6 cellular contexts compared by ENCODE assay signal in genomic region chr17:4998666-4999428, GRCh38. TPM values are rescaled to one million over a fixed set of nuclear protein-coding genes. Genes with fewer than 3 reads are reported as not detected.
DNase-seq lines count a peak whose midpoint lies in the region; ATAC-seq and TF ChIP-seq lines count a peak whose summit lies in the region.

No MANE protein-coding gene starts in this region.

- H3K36me3 ChIP-seq in GM06990 (ENCODE audit: control insufficient read depth, insufficient read depth, low read length), result peaks cover 21% of the 10 kb centered on the region

- H3K9me3 Mint-ChIP-seq in activated CD8-positive, alpha-beta T cell treated with anti-CD3 and anti-CD28 coated beads for 36 hours, result no peaks in the 10 kb centered on the region

- peak overlapping the region; percentile 79 for H3K4me3 Mint-ChIP-seq in activated CD8-positive, alpha-beta T cell treated with anti-CD3 and anti-CD28 coated beads for 36 hours

- H3K27me3 Mint-ChIP-seq in activated CD8-positive, alpha-beta T cell treated with anti-CD3 and anti-CD28 coated beads for 36 hours, result peaks cover 1% of the 10 kb centered on the region

- TF ChIP-seq CTCF in GM06990 (IDR thresholded peaks at IDR 0.05; ENCODE audit: insufficient read depth, low read length, poor library complexity, severe bottlenecking), result no peak
- TF ChIP-seq CTCF in activated CD8-positive, alpha-beta T cell treated with anti-CD3 and anti-CD28 coated beads for 36 hours (IDR thresholded peaks at IDR 0.05), result no peak
- no peak for TF ChIP-seq CTCF in lower leg skin (IDR thresholded peaks at IDR 0.05)

- H3K4me1 Mint-ChIP-seq in activated CD8-positive, alpha-beta T cell treated with anti-CD3 and anti-CD28 coated beads for 36 hours (ENCODE audit: low read depth), result peaks cover 17% of the 10 kb centered on the region

- H3K27ac Mint-ChIP-seq in activated CD8-positive, alpha-beta T cell treated with anti-CD3 and anti-CD28 coated beads for 36 hours, result no peak overlapping the region

- H3K27me3 ChIP-seq in GM06990 (replicated peaks; ENCODE audit: control insufficient read depth, insufficient read depth, low read length), result no peaks in the 10 kb centered on the region

- no peak for DNase-seq in GM06990 (ENCODE audit: extremely low read depth, insufficient read length)
- DNase-seq in activated CD8-positive, alpha-beta T cell treated with anti-CD3 and anti-CD28 coated beads for 36 hours, result peak; percentile 32
- DNase-seq in lower leg skin (ENCODE audit: low spot score in 2 of 2), result peak; percentile 22 to 87
- DNase-seq in OCI-M1 (lab: John Stamatoyannopoulos, UW), result no peak
- DNase-seq in NOMO-1 treated with DMSO at 0.1 percent for 48 hours (lab: John Stamatoyannopoulos, UW; ENCODE audit: unreplicated experiment), result no peak

- POLR2A ChIA-PET in activated CD8-positive, alpha-beta T cell treated with anti-CD3 and anti-CD28 coated beads for 36 hours (lab: Charles Lee), result interaction anchor here (0.9 to 1.7 kb wide), 4 partner anchors 13 to 58 kb away, joined by 3 to 7 read pairs (median 6); partner anchors contain the start of genes PFN1, RNF167 and SLC52A1

- no peak for TF ChIP-seq POLR2A in lower leg skin (IDR thresholded peaks at IDR 0.05)

- peak overlapping the region; percentile 96 for H3K4me3 ChIP-seq in GM06990 (replicated peaks; ENCODE audit: low read depth, low read length)
- peak overlapping the region; percentile 87 for H3K4me3 ChIP-seq in lower leg skin (ENCODE audit: low read depth, poor library complexity, severe bottlenecking)

- CTCF ChIA-PET in activated CD8-positive, alpha-beta T cell treated with anti-CD3 and anti-CD28 coated beads for 36 hours (lab: Charles Lee), result interaction anchor here (0.7 to 1.5 kb wide), 4 partner anchors 13 to 64 kb away, joined by 3 to 5 read pairs (median 4); no protein-coding TSS in a partner anchor

- intact Hi-C loops in activated CD8-positive, alpha-beta T cell treated with anti-CD3 and anti-CD28 coated beads for 36 hours (cut with micrococcal nuclease), result no loop called here
- intact Hi-C loops in lower leg skin (cut with DNase I; ENCODE audit: low total_unique reads), result loop anchor here (5.0 kb wide), 1 partner anchor 92 kb away; no protein-coding TSS in a partner anchor

- H3K36me3 Mint-ChIP-seq in activated CD8-positive, alpha-beta T cell treated with anti-CD3 and anti-CD28 coated beads for 36 hours (ENCODE audit: low read depth), result peaks cover 20% of the 10 kb centered on the region

- WGBS in lower leg skin, 2 donors, result 11 to 13% methylated on average over 14 of the region's 14 CpGs

- no peak for ATAC-seq in activated CD8-positive, alpha-beta T cell treated with anti-CD3 and anti-CD28 coated beads for 36 hours
- ATAC-seq in HG03520 (IDR thresholded peaks at IDR 0.05; ENCODE audit: unreplicated experiment), result no peak

RNA-seq across cellular contexts. Expression of gene KIF1C, which starts 1.1 kb away (rescaled TPM):
- total RNA-seq in activated CD8-positive, alpha-beta T cell treated with anti-CD3 and anti-CD28 coated beads for 36 hours, result 10 to 100 TPM; 35.7 to 37.4 TPM
- total RNA-seq in lower leg skin, result 100 to 1,000 TPM in 2 of 4 donors, 10 to 100 TPM in 2; 87.6 to 140 (median 100) TPM

RNA-seq across cellular contexts. Expression of gene INCA1, which starts 1.5 kb away (rescaled TPM):
- under 1 TPM in 1 of 2 experiments, not detected in 1; 0.63 TPM for total RNA-seq in activated CD8-positive, alpha-beta T cell treated with anti-CD3 and anti-CD28 coated beads for 36 hours
- total RNA-seq in lower leg skin, result 1 to 10 TPM in 3 of 4 donors, under 1 TPM in 1; 0.39 to 2.6 (median 1.4) TPM

RNA-seq across cellular contexts. Expression of gene CAMTA2, which starts 11.4 kb away (rescaled TPM):
- total RNA-seq in activated CD8-positive, alpha-beta T cell treated with anti-CD3 and anti-CD28 coated beads for 36 hours, result 10 to 100 TPM; 91.5 to 99.0 TPM
- 10 to 100 TPM; 21.7 to 35.3 (median 30.6) TPM for total RNA-seq in lower leg skin

RNA-seq across cellular contexts. Expression of gene SPAG7, which starts 31.2 kb away (rescaled TPM):
- total RNA-seq in activated CD8-positive, alpha-beta T cell treated with anti-CD3 and anti-CD28 coated beads for 36 hours, result 10 to 100 TPM; 62.7 to 62.9 TPM
- total RNA-seq in lower leg skin, result 10 to 100 TPM; 35.1 to 64.0 (median 51.7) TPM

RNA-seq across cellular contexts. Expression of gene SLC52A1, which starts 36.4 kb away (rescaled TPM):
- under 1 TPM; 0.13 to 0.14 TPM for total RNA-seq in activated CD8-positive, alpha-beta T cell treated with anti-CD3 and anti-CD28 coated beads for 36 hours
- 10 to 100 TPM in 1 of 4 donors, 1 to 10 TPM in 3; 3.3 to 16.1 (median 4.8) TPM for total RNA-seq in lower leg skin

Comparison
In these comparisons a context has a peak if more than half of its experiments do, and no peak if none do; other contexts are left out.
1. DNase-seq: peak in activated CD8-positive, alpha-beta T cell treated with anti-CD3 and anti-CD28 coated beads for 36 hours (single experiment) and lower leg skin (2 of 2); none in GM06990 (single experiment), OCI-M1 (single experiment) and NOMO-1 treated with DMSO at 0.1 percent for 48 hours (single experiment).